ENCODE assay signal across 19 cellular contexts in genomic region chr14:63710497-63710896, GRCh38. TPM values are rescaled to one million over a fixed set of nuclear protein-coding genes. Genes with fewer than 3 reads are reported as not detected.
A peak's percentile ranks its signal among the peaks of the same experiment; 100 is the strongest.
DNase-seq lines count a peak whose midpoint lies in the region; ATAC-seq, FAIRE-seq and TF ChIP-seq lines count a peak whose summit lies in the region.
"Had no signal": no experiment of that assay in that cellular context is flagged by ENCODE, and none has a peak within 500 bp of the region (broad histone marks: within the 10 kb centered on the region; RNA-seq: fewer than 3 reads in every experiment).

No MANE protein-coding gene starts in this region.

- H3K4me1 Mint-ChIP-seq in activated B cell treated with CpG ODN at 0.5 μM for 24 hours: peaks cover 61% of the 10 kb centered on the region
- H3K4me1 Mint-ChIP-seq in naive thymus-derived CD4-positive, alpha-beta T cell: peaks cover 28 to 79% (median 62%) of the 10 kb centered on the region in 7 donors

- intact Hi-C loops in activated B cell treated with CpG ODN at 0.5 μM for 24 hours (cut with micrococcal nuclease): no loop called here
- intact Hi-C loops in naive thymus-derived CD4-positive, alpha-beta T cell (cut with micrococcal nuclease): no loop called here

- no peaks in the 10 kb centered on the region for H3K27me3 ChIP-seq in naive thymus-derived CD4-positive, alpha-beta T cell (ENCODE audit: control insufficient read depth in 2 of 2, insufficient read depth in 2 of 2, low read length in 2 of 2)
- H3K27me3 ChIP-seq in HAP-1 (ENCODE audit: low read depth): no peaks in the 10 kb centered on the region
- H3K27me3 ChIP-seq: SJSA1 had no signal

- peak overlapping the region; percentile 79 for H3K27ac Mint-ChIP-seq in activated B cell treated with CpG ODN at 0.5 μM for 24 hours
- H3K27ac Mint-ChIP-seq in naive thymus-derived CD4-positive, alpha-beta T cell: peak overlapping the region; percentile 6 to 82 (median 54)
- H3K27ac Mint-ChIP-seq: CD8-positive, alpha-beta memory T cell had no signal

- TF ChIP-seq CTCF in GM12865 (IDR thresholded peaks at IDR 0.05; ENCODE audit: insufficient read depth, low read depth, low read length, missing control alignments) (no peak), activated B cell treated with CpG ODN at 0.5 μM for 24 hours (IDR thresholded peaks at IDR 0.05) (no peak)

- H3K4me1 ChIP-seq in naive thymus-derived CD4-positive, alpha-beta T cell (ENCODE audit: control insufficient read depth in 2 of 2, insufficient read depth in 2 of 2, low read length in 2 of 2): peaks cover 12 to 17% of the 10 kb centered on the region in 2 donors
- H3K4me1 ChIP-seq in HAP-1: peaks cover 3% of the 10 kb centered on the region; the same call in 1 of the 2 replicates
- H3K4me1 ChIP-seq: SJSA1 had no signal

- peaks cover 11% of the 10 kb centered on the region for H3K36me3 Mint-ChIP-seq in activated B cell treated with CpG ODN at 0.5 μM for 24 hours (ENCODE audit: low read depth)
- H3K36me3 Mint-ChIP-seq in naive thymus-derived CD4-positive, alpha-beta T cell: peaks cover 6 to 26% (median 18%) of the 10 kb centered on the region in 5 donors

- CTCF ChIA-PET in activated B cell treated with CpG ODN at 0.5 μM for 24 hours (lab: Charles Lee): interaction anchor here (0.6 to 3.2 kb wide), 3 partner anchors 14 to 60 kb away, joined by 3 to 9 read pairs (median 3); partner anchors contain the start of gene SGPP1
- CTCF ChIA-PET in naive thymus-derived CD4-positive, alpha-beta T cell (lab: Charles Lee): interaction anchor here (0.6 kb wide), 1 partner anchor 9 kb away, joined by 4 read pairs; no protein-coding TSS in a partner anchor

- POLR2A ChIA-PET in activated B cell treated with CpG ODN at 0.5 μM for 24 hours (lab: Charles Lee): interaction anchor here (0.8 to 2.0 kb wide), 4 partner anchors 16 to 68 kb away, joined by 3 to 12 read pairs (median 6); partner anchors contain the start of genes SGPP1 and WDR89
- POLR2A ChIA-PET in naive thymus-derived CD4-positive, alpha-beta T cell (lab: Charles Lee): interaction anchor here (0.6 to 2.0 kb wide), 4 partner anchors 18 to 76 kb away, joined by 3 to 7 read pairs (median 6); partner anchors contain the start of gene SGPP1

- H3K4me3 Mint-ChIP-seq in activated B cell treated with CpG ODN at 0.5 μM for 24 hours: peak overlapping the region; percentile 54
- H3K4me3 Mint-ChIP-seq in naive thymus-derived CD4-positive, alpha-beta T cell: peak overlapping the region in 9 of 10 donors; percentile 20 to 67 (median 43)
- H3K4me3 Mint-ChIP-seq: CD8-positive, alpha-beta memory T cell had no signal

- DNase-seq in GM12865 (ENCODE audit: low read depth): peak; percentile 26
- peak; percentile 73 for DNase-seq in KBM-7
- no peak for DNase-seq in activated B cell treated with CpG ODN at 0.5 μM for 24 hours
- no peak for DNase-seq in naive thymus-derived CD4-positive, alpha-beta T cell
- no peak for DNase-seq in NCI-H2171 (lab: John Stamatoyannopoulos, UW)
- no peak for DNase-seq in RCC 7860 (ENCODE audit: low spot score)
- no peak for DNase-seq in inferior parietal cortex (ENCODE audit: extremely low spot score)
- no peak for DNase-seq in HAP-1 (ENCODE audit: low spot score in 2 of 2)
- DNase-seq: CD8-positive, alpha-beta memory T cell; DMS79 treated with DMSO at 0.1 percent for 48 hours; NCI-H187; NCI-H345; NCI-H526; PC-9; SW 1271 had no signal

- no peaks in the 10 kb centered on the region for H3K27me3 Mint-ChIP-seq in activated B cell treated with CpG ODN at 0.5 μM for 24 hours
- H3K27me3 Mint-ChIP-seq in naive thymus-derived CD4-positive, alpha-beta T cell: no peaks in the 10 kb centered on the region
- H3K27me3 Mint-ChIP-seq: CD8-positive, alpha-beta memory T cell had no signal

- H3K27ac ChIP-seq in naive thymus-derived CD4-positive, alpha-beta T cell (ENCODE audit: low read depth, low read length): peak overlapping the region; percentile 22
- H3K27ac ChIP-seq: PC-9, SJSA1 had no signal

- no peaks in the 10 kb centered on the region for H3K9me3 ChIP-seq in naive thymus-derived CD4-positive, alpha-beta T cell (ENCODE audit: control insufficient read depth in 2 of 3, low read length in 3 of 3)
- H3K9me3 ChIP-seq in HAP-1: no peaks in the 10 kb centered on the region

- FAIRE-seq in RCC 7860 (lab: Jason Lieb, UNC): no peak
- FAIRE-seq: GM12891, H54, HepG2 had no signal

- ATAC-seq in activated B cell treated with CpG ODN at 0.5 μM for 24 hours (ENCODE audit: low read depth): peak; percentile 53
- ATAC-seq in naive thymus-derived CD4-positive, alpha-beta T cell: no peak
- ATAC-seq: HepG2 had no signal

- H3K36me3 ChIP-seq in naive thymus-derived CD4-positive, alpha-beta T cell (ENCODE audit: control insufficient read depth in 2 of 3, insufficient read depth in 3 of 3, low read length in 3 of 3): no peaks in the 10 kb centered on the region
- H3K36me3 ChIP-seq in HAP-1 (replicated peaks): no peaks in the 10 kb centered on the region

- in situ Hi-C loops in KBM-7 (cut with MboI; ENCODE audit: low pct_unique_long_range_greater_than_20kb, low sequenced_read_pairs) (no loop called here), HAP-1 (cut with MboI; ENCODE audit: low sequenced_read_pairs) (no loop called here)

- no peaks in the 10 kb centered on the region for H3K9me3 Mint-ChIP-seq in activated B cell treated with CpG ODN at 0.5 μM for 24 hours
- H3K9me3 Mint-ChIP-seq in naive thymus-derived CD4-positive, alpha-beta T cell: peaks cover 0 to 4% (median 0%) of the 10 kb centered on the region in 11 donors

- H3K4me3 ChIP-seq in GM12865 (ENCODE audit: low read depth, low read length) (peak overlapping the region; percentile 13; the same call in 1 of the 2 replicates), HAP-1 (no peak overlapping the region)
- no peak overlapping the region for H3K4me3 ChIP-seq in naive thymus-derived CD4-positive, alpha-beta T cell (ENCODE audit: low read length)
- H3K4me3 ChIP-seq: PC-9, SJSA1 had no signal

RNA-seq across cellular contexts. Expression of gene SGPP1, which starts 17.4 kb away (rescaled TPM):
- 20.9 and 21.2 TPM in 2 replicates for total RNA-seq in activated B cell treated with CpG ODN at 0.5 μM for 24 hours
- total RNA-seq in naive thymus-derived CD4-positive, alpha-beta T cell: 10 to 100 TPM; 15.1 to 17.7 (median 15.7) TPM
- polyA plus RNA-seq in naive thymus-derived CD4-positive, alpha-beta T cell: 10 to 100 TPM; 11.5 to 13.1 TPM

Comparison
In these comparisons a context has a peak if more than half of its experiments do, and no peak if none do; other contexts are left out.
1. DNase-seq: peak in GM12865 (single experiment) and KBM-7 (single experiment); none in activated B cell treated with CpG ODN at 0.5 μM for 24 hours (single experiment), naive thymus-derived CD4-positive, alpha-beta T cell (0 of 9), NCI-H2171 (single experiment), RCC 7860 (single experiment), inferior parietal cortex (single experiment) and HAP-1 (0 of 2).